1 cellular context compared by ENCODE assay signal in genomic region chr1:209116705-209117104, GRCh38.
TF ChIP-seq lines count a peak whose summit lies in the region.

No MANE protein-coding gene starts in this region.

TF ChIP-seq in HepG2, 621 proteins besides CTCF, POLR2A, EP300 and RAD21 (continued from another document):
- TF ChIP-seq TRIM22 (IDR thresholded peaks at IDR 0.05) (no peak), HNF1B (CRISPR knock-in tag; IDR thresholded peaks at IDR 0.05) (no peak), MATR3 (CRISPR knock-in tag; IDR thresholded peaks at IDR 0.05) (no peak), MAFK (conservative IDR thresholded peaks at IDR 0.05 in 1 of 2, IDR thresholded peaks at IDR 0.05 in 1 of 2; ENCODE audit: low read length in 2 of 2) (peak in 1 of 2 experiments; percentile 55; a peak in 2 of 4 replicates)
TF ChIP-seq in HepG2: peak in this region for 2.
